29 cellular contexts compared by ENCODE assay signal in genomic region chr2:99888617-99889016, GRCh38.
"Had no signal": no experiment of that assay in that cellular context is flagged by ENCODE, and none has a peak within 500 bp of the region (broad histone marks: within the 10 kb centered on the region; RNA-seq: fewer than 3 reads in every experiment).

No MANE protein-coding gene starts in this region.

- H3K27me3 ChIP-seq: colonic mucosa, esophagus muscularis mucosa, ovary, sigmoid colon, spleen, testis, tibial artery had no signal

- H3K36me3 ChIP-seq: colonic mucosa, esophagus muscularis mucosa, ovary, sigmoid colon, tibial artery had no signal

- ATAC-seq: left lobe of liver; naive thymus-derived CD4-positive, alpha-beta T cell; psoas muscle; right cardiac atrium; stimulated activated memory B cell treated with anti-CD40 and anti-IgM and Interleukin-4, amounts not matched to agents 10 μg/mL and 1 μg/mL and 100 μg/mL, for 72 hours; stimulated activated naive CD8-positive, alpha-beta T cell treated with anti-CD3 and anti-CD28 coated beads, Interleukin-15, Interleukin-2, amounts not matched to agents 100 U/mL and 50 U/mL, for 24 hours had no signal

- H3K27me3 Mint-ChIP-seq: naive thymus-derived CD4-positive, alpha-beta T cell; stimulated activated memory B cell treated with anti-CD40 and anti-IgM and Interleukin-4, amounts not matched to agents 10 μg/mL and 1 μg/mL and 100 μg/mL, for 72 hours had no signal

- H3K4me1 ChIP-seq: colonic mucosa, esophagus muscularis mucosa, psoas muscle, sigmoid colon had no signal

- H3K36me3 Mint-ChIP-seq: type B pancreatic cell had no signal

- H3K4me3 ChIP-seq: colonic mucosa, esophagus muscularis mucosa, ovary, psoas muscle, sigmoid colon, skin epidermis, spleen, testis, tibial artery had no signal

- H3K4me3 Mint-ChIP-seq: dendritic cell treated with granulocyte-macrophage colony-stimulating factor and Interleukin-4, amounts not matched to agents 40 ng/mL and 50 ng/mL, for 4 days; naive thymus-derived CD4-positive, alpha-beta T cell; nephron progenitor cell; stimulated activated memory B cell treated with anti-CD40 and anti-IgM and Interleukin-4, amounts not matched to agents 10 μg/mL and 1 μg/mL and 100 μg/mL, for 72 hours; type B pancreatic cell had no signal

- DNase-seq: colonic mucosa; effector CD8-positive, alpha-beta T cell; head of caudate nucleus; mesendoderm; midbrain; naive thymus-derived CD4-positive, alpha-beta T cell; nephron progenitor cell; nucleus accumbens; ovary; posterior cingulate gyrus; psoas muscle; right cardiac atrium; sigmoid colon; spleen; stimulated activated CD4-positive, alpha-beta T cell treated with anti-CD3 and anti-CD28 coated beads, Interleukin-4, amount 100 ng/mL, for 4 hours; stimulated activated naive CD8-positive, alpha-beta T cell treated with anti-CD3 and anti-CD28 coated beads, Interleukin-15, Interleukin-2, amounts not matched to agents 100 U/mL and 50 U/mL, for 24 hours; substantia nigra; testis; tibial artery had no signal

- H3K27ac ChIP-seq: colonic mucosa, esophagus muscularis mucosa, ovary, psoas muscle, sigmoid colon, skin epidermis, spleen, testis, tibial artery had no signal

- H3K27ac Mint-ChIP-seq: dendritic cell treated with granulocyte-macrophage colony-stimulating factor and Interleukin-4, amounts not matched to agents 40 ng/mL and 50 ng/mL, for 4 days; nephron progenitor cell; stimulated activated memory B cell treated with anti-CD40 and anti-IgM and Interleukin-4, amounts not matched to agents 10 μg/mL and 1 μg/mL and 100 μg/mL, for 72 hours; type B pancreatic cell had no signal

- H3K9me3 Mint-ChIP-seq: dendritic cell treated with granulocyte-macrophage colony-stimulating factor and Interleukin-4, amounts not matched to agents 40 ng/mL and 50 ng/mL, for 4 days; naive thymus-derived CD4-positive, alpha-beta T cell; nephron progenitor cell; stimulated activated memory B cell treated with anti-CD40 and anti-IgM and Interleukin-4, amounts not matched to agents 10 μg/mL and 1 μg/mL and 100 μg/mL, for 72 hours; type B pancreatic cell had no signal

- H3K9me3 ChIP-seq: colonic mucosa, esophagus muscularis mucosa, ovary, psoas muscle, sigmoid colon, spleen, testis, tibial artery had no signal

- H3K4me1 Mint-ChIP-seq: naive thymus-derived CD4-positive, alpha-beta T cell had no signal

- FAIRE-seq: endothelial cell of umbilical vein, frontal cortex, keratinocyte, urothelium cell line had no signal
